ENCODE assay signal across 9 cellular contexts in the genomic region with DNA sequence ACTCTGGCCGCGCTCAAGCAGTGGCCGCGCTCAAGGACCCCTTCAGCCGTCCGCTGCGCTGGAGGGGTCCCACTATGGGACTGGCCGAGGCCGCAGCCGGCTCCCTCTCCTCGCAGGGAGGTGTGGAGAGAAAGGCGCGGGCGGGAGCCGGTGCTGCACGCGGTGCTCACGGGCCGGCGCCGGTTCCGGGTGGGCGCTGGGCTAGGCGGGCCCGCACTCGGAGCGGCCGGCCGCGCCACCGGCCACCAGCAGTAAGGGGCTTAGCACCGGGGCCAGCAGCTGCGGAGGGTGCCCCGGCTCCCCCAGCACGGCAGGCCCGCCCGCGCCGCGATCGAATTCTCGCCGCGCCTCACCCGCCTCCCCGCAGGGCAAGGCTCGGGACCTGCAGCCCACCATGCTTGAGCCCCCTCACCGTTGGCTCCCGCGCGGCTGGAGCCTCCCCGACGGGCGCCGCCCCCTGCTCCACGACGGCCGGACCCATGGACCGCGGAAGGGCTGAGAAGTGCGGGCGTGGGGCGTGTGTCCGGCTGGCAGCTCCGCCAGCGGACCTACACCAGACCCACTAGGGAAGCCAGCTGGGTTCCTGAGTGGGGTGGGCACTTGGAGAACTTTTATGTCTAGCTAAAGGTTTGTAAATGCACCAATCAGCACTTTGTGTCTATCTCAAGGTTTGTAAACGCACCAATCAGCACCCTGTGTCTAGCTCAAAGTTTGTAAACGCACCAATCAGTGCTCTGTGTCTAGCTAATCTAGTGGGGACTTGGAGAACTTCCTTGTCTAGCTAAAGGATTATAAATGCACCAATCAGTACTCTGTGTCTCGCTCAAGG. TPM values are rescaled to one million over a fixed set of nuclear protein-coding genes. Genes with fewer than 3 reads are reported as not detected.
DNase-seq lines count a peak whose midpoint lies in the region; ATAC-seq lines count a peak whose summit lies in the region.
"Had no signal": no experiment of that assay in that cellular context is flagged by ENCODE, and none has a peak within 500 bp of the region (broad histone marks: within the 10 kb centered on the region; RNA-seq: fewer than 3 reads in every experiment).

No MANE protein-coding gene starts in this region.

- no peak overlapping the region for H3K4me3 ChIP-seq in naive thymus-derived CD4-positive, alpha-beta T cell (ENCODE audit: low read length)
- peak overlapping the region; percentile 28 to 32 for H3K4me3 ChIP-seq in aorta (ENCODE audit: low read length in 2 of 2)

- peak overlapping the region; percentile 35 for H3K4me3 Mint-ChIP-seq in stimulated activated naive CD8-positive, alpha-beta T cell treated with anti-CD3 and anti-CD28 coated beads, Interleukin-15, Interleukin-2, amounts not matched to agents 100 ng/mL and 50 ng/mL, for 24 hours
- peak overlapping the region in 1 of 2 donors; percentile 68 for H3K4me3 Mint-ChIP-seq in effector memory CD8-positive, alpha-beta T cell
- H3K4me3 Mint-ChIP-seq in naive thymus-derived CD4-positive, alpha-beta T cell: peak overlapping the region in 9 of 10 donors; percentile 26 to 72 (median 52)

- POLR2A ChIA-PET in naive thymus-derived CD4-positive, alpha-beta T cell (lab: Charles Lee): interaction anchor here (1.0 to 1.5 kb wide), 2 partner anchors 49 to 50 kb away, joined by 3 to 7 read pairs; partner anchors contain the start of genes KLHL28 and TOGARAM1

- H3K36me3 ChIP-seq in naive thymus-derived CD4-positive, alpha-beta T cell (ENCODE audit: control insufficient read depth in 2 of 3, insufficient read depth in 3 of 3, low read length in 3 of 3): no peaks in the 10 kb centered on the region
- H3K36me3 ChIP-seq in aorta (ENCODE audit: control insufficient read depth in 1 of 2, insufficient read depth in 2 of 2, low read length in 1 of 2): no peaks in the 10 kb centered on the region

- CTCF ChIA-PET in naive thymus-derived CD4-positive, alpha-beta T cell (lab: Charles Lee): interaction anchor here (2.0 kb wide), 1 partner anchor 16 kb away, joined by 6 read pairs; a partner anchor contains a TSS

- no peak overlapping the region for H3K27ac Mint-ChIP-seq in stimulated activated naive CD8-positive, alpha-beta T cell treated with anti-CD3 and anti-CD28 coated beads, Interleukin-15, Interleukin-2, amounts not matched to agents 100 ng/mL and 50 ng/mL, for 24 hours
- no peak overlapping the region for H3K27ac Mint-ChIP-seq in effector memory CD8-positive, alpha-beta T cell
- no peak overlapping the region for H3K27ac Mint-ChIP-seq in naive thymus-derived CD4-positive, alpha-beta T cell

- intact Hi-C loops in naive thymus-derived CD4-positive, alpha-beta T cell (cut with micrococcal nuclease): loop anchor here (5.0 kb wide), 2 partner anchors 50 to 220 kb away; partner anchors contain the start of genes FKBP3 (in 1 of the 2), KLHL28 (in 1 of the 2) and TOGARAM1 (in 1 of the 2)
- intact Hi-C loops in aorta (cut with DNase I): loop anchor here (2.0 to 10.0 kb wide), 4 partner anchors 50 to 357 kb away; partner anchors contain the start of genes FANCM (in 1 of the 2), FKBP3 (in 1 of the 2), KLHL28 (in 1 of the 2) and PRPF39 (in 1 of the 2)

- H3K27ac ChIP-seq in naive thymus-derived CD4-positive, alpha-beta T cell (ENCODE audit: low read depth, low read length): no peak overlapping the region
- H3K27ac ChIP-seq in aorta (ENCODE audit: low read depth in 1 of 2, low read length in 2 of 2): no peak overlapping the region

- 13 to 14% methylated on average over 60 to 69 of the region's 69 CpGs for WGBS in aorta, 2 donors

- H3K4me1 ChIP-seq in naive thymus-derived CD4-positive, alpha-beta T cell (ENCODE audit: control insufficient read depth in 2 of 2, insufficient read depth in 2 of 2, low read length in 2 of 2): no peaks in the 10 kb centered on the region
- no peaks in the 10 kb centered on the region for H3K4me1 ChIP-seq in aorta (ENCODE audit: control insufficient read depth in 1 of 2, insufficient read depth in 2 of 2, low read length in 2 of 2)

- DNase-seq in stimulated activated naive CD8-positive, alpha-beta T cell treated with anti-CD3 and anti-CD28 coated beads, Interleukin-15, Interleukin-2, amounts not matched to agents 100 U/mL and 50 U/mL, for 24 hours: no peak
- DNase-seq in effector memory CD8-positive, alpha-beta T cell: no peak
- peak in 1 of 9 donors; percentile 10 for DNase-seq in naive thymus-derived CD4-positive, alpha-beta T cell
- DNase-seq in aorta (peak in 1 of 2 donors; percentile 74), Ammon's horn (ENCODE audit: low spot score) (no peak)
- DNase-seq: activated effector memory CD4-positive, alpha-beta T cell treated with anti-CD3 and anti-CD28 coated beads, Interleukin-2, amount 50 U/mL, for 16 hours had no signal

- ATAC-seq in stimulated activated naive CD8-positive, alpha-beta T cell treated with anti-CD3 and anti-CD28 coated beads, Interleukin-15, Interleukin-2, amounts not matched to agents 100 U/mL and 50 U/mL, for 24 hours: no peak
- peak; percentile 54 for ATAC-seq in effector memory CD8-positive, alpha-beta T cell (replicated peaks)
- no peak for ATAC-seq in naive thymus-derived CD4-positive, alpha-beta T cell
- ATAC-seq in aorta (ENCODE audit: low FRiP score) (peak; percentile 69), GM19324 (IDR thresholded peaks at IDR 0.05; ENCODE audit: low FRiP score, unreplicated experiment) (no peak), GM18873 (IDR thresholded peaks at IDR 0.05; ENCODE audit: low FRiP score, unreplicated experiment) (no peak)

- H3K36me3 Mint-ChIP-seq in stimulated activated naive CD8-positive, alpha-beta T cell treated with anti-CD3 and anti-CD28 coated beads, Interleukin-15, Interleukin-2, amounts not matched to agents 100 ng/mL and 50 ng/mL, for 24 hours (ENCODE audit: low read depth): no peaks in the 10 kb centered on the region
- peaks cover 3% of the 10 kb centered on the region for H3K36me3 Mint-ChIP-seq in effector memory CD8-positive, alpha-beta T cell (ENCODE audit: insufficient read depth)
- H3K36me3 Mint-ChIP-seq in naive thymus-derived CD4-positive, alpha-beta T cell: peaks cover 0 to 6% (median 4%) of the 10 kb centered on the region in 5 donors

- H3K4me1 Mint-ChIP-seq in stimulated activated naive CD8-positive, alpha-beta T cell treated with anti-CD3 and anti-CD28 coated beads, Interleukin-15, Interleukin-2, amounts not matched to agents 100 ng/mL and 50 ng/mL, for 24 hours (ENCODE audit: low read depth): peaks cover 3% of the 10 kb centered on the region
- no peaks in the 10 kb centered on the region for H3K4me1 Mint-ChIP-seq in effector memory CD8-positive, alpha-beta T cell (ENCODE audit: low read depth in 2 of 2)
- peaks cover 0 to 16% (median 12%) of the 10 kb centered on the region in 7 donors for H3K4me1 Mint-ChIP-seq in naive thymus-derived CD4-positive, alpha-beta T cell

- H3K9me3 Mint-ChIP-seq in stimulated activated naive CD8-positive, alpha-beta T cell treated with anti-CD3 and anti-CD28 coated beads, Interleukin-15, Interleukin-2, amounts not matched to agents 100 ng/mL and 50 ng/mL, for 24 hours: peaks cover 4% of the 10 kb centered on the region
- no peaks in the 10 kb centered on the region for H3K9me3 Mint-ChIP-seq in effector memory CD8-positive, alpha-beta T cell
- H3K9me3 Mint-ChIP-seq in naive thymus-derived CD4-positive, alpha-beta T cell: peaks cover 0 to 15% (median 3%) of the 10 kb centered on the region in 11 donors

- no peaks in the 10 kb centered on the region for H3K9me3 ChIP-seq in naive thymus-derived CD4-positive, alpha-beta T cell (ENCODE audit: control insufficient read depth in 2 of 3, low read length in 3 of 3)
- H3K9me3 ChIP-seq in aorta (ENCODE audit: control insufficient read depth, low read length): no peaks in the 10 kb centered on the region

- H3K27me3 ChIP-seq in naive thymus-derived CD4-positive, alpha-beta T cell (ENCODE audit: control insufficient read depth in 2 of 2, insufficient read depth in 2 of 2, low read length in 2 of 2): peaks cover 9 to 16% of the 10 kb centered on the region in 2 donors
- H3K27me3 ChIP-seq in aorta (ENCODE audit: control insufficient read depth in 1 of 2, insufficient read depth in 2 of 2, low read length in 1 of 2): no peaks in the 10 kb centered on the region

- H3K27me3 Mint-ChIP-seq in stimulated activated naive CD8-positive, alpha-beta T cell treated with anti-CD3 and anti-CD28 coated beads, Interleukin-15, Interleukin-2, amounts not matched to agents 100 ng/mL and 50 ng/mL, for 24 hours: peaks cover 28% of the 10 kb centered on the region
- H3K27me3 Mint-ChIP-seq in effector memory CD8-positive, alpha-beta T cell: peaks cover 25 to 35% of the 10 kb centered on the region in 2 donors
- peaks cover 31 to 42% (median 38%) of the 10 kb centered on the region in 5 donors for H3K27me3 Mint-ChIP-seq in naive thymus-derived CD4-positive, alpha-beta T cell

RNA-seq across cellular contexts. Expression of gene KLHL28, which starts 49.5 kb away (rescaled TPM):
- 10 to 100 TPM; 22.1 to 50.2 (median 41.4) TPM for total RNA-seq in naive thymus-derived CD4-positive, alpha-beta T cell
- 10 to 100 TPM; 41.0 to 48.9 TPM for polyA plus RNA-seq in naive thymus-derived CD4-positive, alpha-beta T cell
- total RNA-seq in aorta: 10 to 100 TPM; 17.3 to 18.8 TPM
- polyA plus RNA-seq in aorta: 1 to 10 TPM; 2.9 to 3.4 TPM

RNA-seq across cellular contexts. Expression of gene TOGARAM1, which starts 49.7 kb away (rescaled TPM):
- 10 to 100 TPM; 11.0 to 17.5 (median 15.0) TPM for total RNA-seq in naive thymus-derived CD4-positive, alpha-beta T cell
- 10 to 100 TPM in 1 of 2 donors, 1 to 10 TPM in 1; 8.7 to 12.0 TPM for polyA plus RNA-seq in naive thymus-derived CD4-positive, alpha-beta T cell
- 10 to 100 TPM; 12.4 to 21.4 TPM for total RNA-seq in aorta
- 1 to 10 TPM; 6.1 to 6.2 TPM for polyA plus RNA-seq in aorta

Comparison
In these comparisons a context has a peak if more than half of its experiments do, and no peak if none do; other contexts are left out.
1. ATAC-seq: peak in effector memory CD8-positive, alpha-beta T cell (single experiment) and aorta (single experiment); none in stimulated activated naive CD8-positive, alpha-beta T cell treated with anti-CD3 and anti-CD28 coated beads, Interleukin-15, Interleukin-2, amounts not matched to agents 100 U/mL and 50 U/mL, for 24 hours (single experiment), naive thymus-derived CD4-positive, alpha-beta T cell (single experiment), GM19324 (single experiment) and GM18873 (single experiment).